20 cellular contexts compared by ENCODE assay signal in the genomic region with DNA sequence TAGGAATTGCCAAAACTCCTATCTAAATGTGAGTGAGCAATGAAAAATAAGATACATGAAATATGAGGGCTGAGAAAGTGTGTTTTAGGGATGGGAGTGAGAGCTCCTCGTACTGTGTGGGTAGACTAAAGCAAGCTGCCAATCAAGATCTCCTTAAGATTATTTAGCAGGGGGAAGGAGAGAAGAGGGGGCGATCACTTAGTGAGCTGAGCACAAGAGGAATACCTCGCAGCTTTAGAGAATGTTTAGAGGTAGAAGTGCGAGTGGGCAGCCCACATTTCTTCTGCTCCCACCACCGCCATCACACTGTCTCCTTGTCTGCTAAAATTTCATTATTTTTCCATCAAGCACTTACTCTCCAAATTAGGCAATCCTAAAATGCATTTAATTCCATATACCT.
"Had no signal": no experiment of that assay in that cellular context is flagged by ENCODE, and none has a peak within 500 bp of the region (broad histone marks: within the 10 kb centered on the region; RNA-seq: fewer than 3 reads in every experiment).

No MANE protein-coding gene starts in this region.

- H3K4me1 ChIP-seq: colonic mucosa had no signal

- H3K36me3 Mint-ChIP-seq: naive thymus-derived CD8-positive, alpha-beta T cell had no signal

- H3K4me3 ChIP-seq: colonic mucosa, heart right ventricle, mucosa of descending colon, right atrium auricular region, sigmoid colon, skin epidermis, stomach, suprapubic skin, thyroid gland, upper lobe of right lung had no signal

- H3K27ac Mint-ChIP-seq: stimulated activated naive B cell treated with anti-CD40 and anti-IgM and Interleukin-4, amounts not matched to agents 10 μg/mL and 1 μg/mL and 100 μg/mL, for 72 hours had no signal

- H3K27ac ChIP-seq: colonic mucosa, heart right ventricle, neutrophil, right atrium auricular region, sigmoid colon, stomach, suprapubic skin, thyroid gland, upper lobe of right lung had no signal

- DNase-seq: colonic mucosa; dermis blood vessel endothelial cell; effector CD4-positive, alpha-beta T cell; heart right ventricle; kidney glomerular epithelial cell; mammary epithelial cell; mucosa of descending colon; naive thymus-derived CD8-positive, alpha-beta T cell; posterior cingulate gyrus; sigmoid colon; stimulated activated CD4-positive, alpha-beta T cell treated with anti-CD3 and anti-CD28 coated beads, Interleukin-2, amount 100 ng/mL, for 24 hours; stimulated activated CD4-positive, alpha-beta T cell treated with anti-CD3 and anti-CD28 coated beads, Interleukin-4, amount 100 ng/mL, for 4 hours; stimulated activated naive B cell treated with anti-CD40 and anti-IgM and Interleukin-4, amounts not matched to agents 10 μg/mL and 1 μg/mL and 100 μg/mL, for 72 hours; stomach; thyroid gland; upper lobe of right lung had no signal

- H3K9me3 Mint-ChIP-seq: naive thymus-derived CD8-positive, alpha-beta T cell; stimulated activated naive B cell treated with anti-CD40 and anti-IgM and Interleukin-4, amounts not matched to agents 10 μg/mL and 1 μg/mL and 100 μg/mL, for 72 hours had no signal

- H3K27me3 ChIP-seq: colonic mucosa, heart right ventricle, right atrium auricular region, sigmoid colon, stomach, suprapubic skin, thyroid gland, upper lobe of right lung had no signal

- H3K4me3 Mint-ChIP-seq: naive thymus-derived CD8-positive, alpha-beta T cell; stimulated activated naive B cell treated with anti-CD40 and anti-IgM and Interleukin-4, amounts not matched to agents 10 μg/mL and 1 μg/mL and 100 μg/mL, for 72 hours had no signal

- H3K9me3 ChIP-seq: colonic mucosa, heart right ventricle, mucosa of descending colon, neutrophil, right atrium auricular region, sigmoid colon, stomach, suprapubic skin, thyroid gland, upper lobe of right lung had no signal

- H3K27me3 Mint-ChIP-seq: naive thymus-derived CD8-positive, alpha-beta T cell had no signal

- H3K36me3 ChIP-seq: colonic mucosa, heart right ventricle, neutrophil, right atrium auricular region, sigmoid colon, stomach, suprapubic skin, thyroid gland, upper lobe of right lung had no signal
